8 cellular contexts compared by ENCODE assay signal in the genomic region with DNA sequence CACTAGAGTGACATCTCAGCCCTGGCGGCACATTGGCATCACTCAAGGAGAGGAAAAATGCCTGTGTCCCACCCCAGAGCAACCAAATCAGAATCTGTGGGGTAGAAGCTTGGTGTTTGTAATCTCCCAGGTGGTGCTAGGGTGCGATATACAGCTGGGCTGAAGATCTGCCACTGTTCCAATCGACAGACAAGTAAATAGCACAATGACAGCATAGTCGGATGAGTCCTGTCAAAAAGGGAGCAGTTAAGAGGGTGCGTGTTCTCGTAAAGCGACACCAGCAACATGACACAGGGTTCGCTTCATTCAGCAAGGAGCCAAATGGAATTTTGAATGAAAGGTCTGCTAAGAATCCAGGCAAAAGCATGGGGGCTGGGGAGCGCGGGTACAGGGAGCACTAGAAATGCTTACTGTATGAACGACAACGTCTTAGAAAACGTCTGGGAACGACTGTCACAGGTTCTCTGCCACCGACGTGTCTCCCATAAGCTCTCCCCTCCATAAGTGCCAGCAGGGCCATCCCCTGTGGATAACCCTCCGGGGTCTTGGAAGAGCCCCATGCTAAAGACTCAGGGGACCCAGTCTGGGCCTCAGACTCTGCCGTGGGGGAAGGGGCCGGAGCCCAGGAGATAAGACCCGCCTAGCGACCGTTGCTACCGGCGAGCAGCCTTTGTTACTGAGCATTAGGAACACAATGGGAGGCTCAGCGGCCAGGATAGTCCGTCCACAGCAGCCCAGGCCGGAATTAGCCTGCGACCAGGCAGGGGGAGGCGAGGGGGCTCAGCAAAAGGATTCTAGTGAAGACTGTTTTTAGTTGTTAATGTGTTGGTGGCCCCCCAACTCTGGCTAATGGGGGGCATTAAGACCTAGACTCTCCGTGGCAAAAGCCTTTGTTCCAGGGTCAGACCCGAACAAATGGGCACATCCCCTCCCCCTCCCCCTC. TPM values are rescaled to one million over a fixed set of nuclear protein-coding genes. Genes with fewer than 3 reads are reported as not detected.
DNase-seq lines count a peak whose midpoint lies in the region; ATAC-seq, FAIRE-seq and TF ChIP-seq lines count a peak whose summit lies in the region.

No MANE protein-coding gene starts in this region.

- peak; percentile 87 for ATAC-seq in WTC11
- ATAC-seq in heart right ventricle = peak; percentile 72 to 94 (median 88)
- ATAC-seq in HG02852 (IDR thresholded peaks at IDR 0.05; ENCODE audit: unreplicated experiment) = no peak

- H3K4me1 ChIP-seq in heart right ventricle (peaks cover 0 to 25% (median 15%) of the 10 kb centered on the region in 9 donors), ovary (ENCODE audit: insufficient read depth) (no peaks in the 10 kb centered on the region)

- peak overlapping the region; percentile 61 for H3K4me3 Mint-ChIP-seq in WTC11

- H3K9me3 ChIP-seq in heart right ventricle = no peaks in the 10 kb centered on the region
- H3K9me3 ChIP-seq in ovary = no peaks in the 10 kb centered on the region

- no peaks in the 10 kb centered on the region for H3K36me3 Mint-ChIP-seq in WTC11

- CTCF ChIA-PET in WTC11 (lab: Charles Lee) = interaction anchor here (0.7 to 17.1 kb wide), 5 partner anchors 13 to 37 kb away, joined by 3 to 215 read pairs (median 5); no protein-coding TSS in a partner anchor

- POLR2A ChIA-PET in WTC11 (lab: Charles Lee) = interaction anchor here (1.0 kb wide), 1 partner anchor 14 kb away, joined by 3 read pairs; no protein-coding TSS in a partner anchor

- H3K9me3 Mint-ChIP-seq in WTC11 = no peaks in the 10 kb centered on the region

- H3K36me3 ChIP-seq in heart right ventricle (peaks cover 0 to 24% (median 0%) of the 10 kb centered on the region in 9 donors), ovary (no peaks in the 10 kb centered on the region)

- TF ChIP-seq EP300 in ovary (IDR thresholded peaks at IDR 0.05) = no peak

- H3K4me3 ChIP-seq in heart right ventricle = peak overlapping the region; percentile 24 to 63 (median 50)
- no peak overlapping the region for H3K4me3 ChIP-seq in ovary

- intact Hi-C loops in heart right ventricle (cut with DNase I) = loop anchor here in 3 of 10 donors (1.0 to 10.0 kb wide), 2 partner anchors 27 to 176 kb away; no protein-coding TSS in a partner anchor
- intact Hi-C loops in ovary (cut with DNase I) = no loop called here

- TF ChIP-seq POLR2A in ovary (IDR thresholded peaks at IDR 0.05) = no peak
- no peak for TF ChIP-seq POLR2A in GM12892 (IDR thresholded peaks at IDR 0.05; ENCODE audit: low read depth, low read length)

- DNase-seq in D721Med (ENCODE audit: insufficient read length, low spot score) = peak; percentile 57
- peak; percentile 93 for DNase-seq in WTC11 (ENCODE audit: low spot score)
- DNase-seq in heart right ventricle = peak; percentile 71 to 86
- DNase-seq in ovary = peak in 3 of 5 donors; percentile 26 to 43 (median 43)
- DNase-seq in activated gamma-delta T cell treated with Interleukin-2 at 50 U/mL for 16 hours = no peak
- no peak for DNase-seq in GM12892 (ENCODE audit: insufficient read length)
- no peak for DNase-seq in activated naive CD4-positive, alpha-beta T cell treated with anti-CD3 and anti-CD28 coated beads, Interleukin-2, amount 50 U/mL, for 16 hours

- H3K27ac Mint-ChIP-seq in WTC11 = peak overlapping the region; percentile 89

- H3K27me3 Mint-ChIP-seq in WTC11 (ENCODE audit: low read depth) = peaks cover 7% of the 10 kb centered on the region; the same call in 1 of the 2 replicates

- FAIRE-seq in D721Med (lab: Jason Lieb, UNC) (no peak), GM12892 (lab: Jason Lieb, UNC) (no peak)

- peaks cover 70% of the 10 kb centered on the region for H3K4me1 Mint-ChIP-seq in WTC11

- 18 to 28% methylated on average over 31 of the region's 31 CpGs for WGBS in heart right ventricle, 2 donors
- WGBS in ovary, 3 donors = 32 to 50% (median 48%) methylated on average over 31 of the region's 31 CpGs

- H3K27me3 ChIP-seq in heart right ventricle (no peaks in the 10 kb centered on the region), ovary (no peaks in the 10 kb centered on the region)

- TF ChIP-seq CTCF in D721Med (IDR thresholded peaks at IDR 0.05; ENCODE audit: insufficient read depth, missing control alignments) (no peak), WTC11 (IDR thresholded peaks at IDR 0.05) (no peak), heart right ventricle (IDR thresholded peaks at IDR 0.05) (no peak), ovary (IDR thresholded peaks at IDR 0.05) (no peak)

- peak overlapping the region; percentile 77 to 97 (median 88) for H3K27ac ChIP-seq in heart right ventricle
- no peak overlapping the region for H3K27ac ChIP-seq in ovary

TF ChIP-seq in WTC11, 78 proteins besides CTCF, POLR2A, EP300 and RAD21 (continues in another document):
- TF ChIP-seq, protein P1, sequence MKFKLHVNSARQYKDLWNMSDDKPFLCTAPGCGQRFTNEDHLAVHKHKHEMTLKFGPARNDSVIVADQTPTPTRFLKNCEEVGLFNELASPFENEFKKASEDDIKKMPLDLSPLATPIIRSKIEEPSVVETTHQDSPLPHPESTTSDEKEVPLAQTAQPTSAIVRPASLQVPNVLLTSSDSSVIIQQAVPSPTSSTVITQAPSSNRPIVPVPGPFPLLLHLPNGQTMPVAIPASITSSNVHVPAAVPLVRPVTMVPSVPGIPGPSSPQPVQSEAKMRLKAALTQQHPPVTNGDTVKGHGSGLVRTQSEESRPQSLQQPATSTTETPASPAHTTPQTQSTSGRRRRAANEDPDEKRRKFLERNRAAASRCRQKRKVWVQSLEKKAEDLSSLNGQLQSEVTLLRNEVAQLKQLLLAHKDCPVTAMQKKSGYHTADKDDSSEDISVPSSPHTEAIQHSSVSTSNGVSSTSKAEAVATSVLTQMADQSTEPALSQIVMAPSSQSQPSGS (CRISPR knock-in tag; IDR thresholded peaks at IDR 0.05; ENCODE audit: borderline replicate concordance, low read depth) = no peak
- TF ChIP-seq, protein P2, sequence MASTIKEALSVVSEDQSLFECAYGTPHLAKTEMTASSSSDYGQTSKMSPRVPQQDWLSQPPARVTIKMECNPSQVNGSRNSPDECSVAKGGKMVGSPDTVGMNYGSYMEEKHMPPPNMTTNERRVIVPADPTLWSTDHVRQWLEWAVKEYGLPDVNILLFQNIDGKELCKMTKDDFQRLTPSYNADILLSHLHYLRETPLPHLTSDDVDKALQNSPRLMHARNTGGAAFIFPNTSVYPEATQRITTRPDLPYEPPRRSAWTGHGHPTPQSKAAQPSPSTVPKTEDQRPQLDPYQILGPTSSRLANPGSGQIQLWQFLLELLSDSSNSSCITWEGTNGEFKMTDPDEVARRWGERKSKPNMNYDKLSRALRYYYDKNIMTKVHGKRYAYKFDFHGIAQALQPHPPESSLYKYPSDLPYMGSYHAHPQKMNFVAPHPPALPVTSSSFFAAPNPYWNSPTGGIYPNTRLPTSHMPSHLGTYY (CRISPR knock-in tag; IDR thresholded peaks at IDR 0.05) = 0 out of 2 replicates have a peak, but pooled peaks have one; percentile 10
- TF ChIP-seq ZNF281 (CRISPR knock-in tag; IDR thresholded peaks at IDR 0.05) (0 out of 2 replicates have a peak, but pooled peaks have one; percentile 52), STAT6 (CRISPR knock-in tag; conservative IDR thresholded peaks at IDR 0.05; ENCODE audit: low read depth) (no peak), SOX15 (CRISPR knock-in tag; IDR thresholded peaks at IDR 0.05) (no peak)

RNA-seq across cellular contexts. Expression of gene ADA2, which starts 20.8 kb away (rescaled TPM):
- total RNA-seq in WTC11 (2021) = 20.0 to 22.3 TPM (median 21.6 TPM) in 3 replicates
- total RNA-seq in heart right ventricle = 100 to 1,000 TPM in 3 of 10 donors, 10 to 100 TPM in 7; 18.1 to 126 (median 78.2) TPM
- 10 to 100 TPM; 11.0 to 11.8 TPM for polyA plus RNA-seq in heart right ventricle
- 10 to 100 TPM in 4 of 7 donors, 1 to 10 TPM in 3; 2.0 to 15.7 (median 12.3) TPM for total RNA-seq in ovary
- polyA plus RNA-seq in ovary = 10 to 100 TPM; 13.4 to 41.6 TPM
- 4.0 TPM for polyA plus RNA-seq in GM12892 (2012; ENCODE audit: missing spikeins)

RNA-seq across cellular contexts. Expression of gene HDHD5, which starts 39.4 kb away (rescaled TPM):
- total RNA-seq in WTC11 (2021) (84.0 to 114 TPM (median 110 TPM) in 3 replicates), heart right ventricle (10 to 100 TPM; 42.8 to 59.2 (median 50.3) TPM), ovary (10 to 100 TPM; 17.2 to 29.5 (median 24.5) TPM)
- polyA plus RNA-seq in heart right ventricle (10 to 100 TPM; 23.6 to 60.4 TPM), ovary (10 to 100 TPM in 1 of 2 donors, 1 to 10 TPM in 1; 8.9 to 23.4 TPM)
- polyA plus RNA-seq in GM12892 (2012; ENCODE audit: missing spikeins) = 36.2 TPM

Comparison
In these comparisons a context has a peak if more than half of its experiments do, and no peak if none do; other contexts are left out.
1. DNase-seq: peak in D721Med (single experiment), WTC11 (single experiment), heart right ventricle (2 of 2) and ovary (3 of 5); none in activated gamma-delta T cell treated with Interleukin-2 at 50 U/mL for 16 hours (single experiment), GM12892 (single experiment) and activated naive CD4-positive, alpha-beta T cell treated with anti-CD3 and anti-CD28 coated beads, Interleukin-2, amount 50 U/mL, for 16 hours (single experiment).
2. H3K27ac ChIP-seq: peak in heart right ventricle (10 of 10); none in ovary (0 of 2).